35 cellular contexts compared by ENCODE assay signal in genomic region chr7:105584165-105584564, GRCh38. TPM values are rescaled to one million over a fixed set of nuclear protein-coding genes. Genes with fewer than 3 reads are reported as not detected.
"Had no signal": no experiment of that assay in that cellular context is flagged by ENCODE, and none has a peak within 500 bp of the region (broad histone marks: within the 10 kb centered on the region; RNA-seq: fewer than 3 reads in every experiment).

No MANE protein-coding gene starts in this region.

- H3K27me3 ChIP-seq: ascending aorta, breast epithelium, cardiac muscle cell, dorsolateral prefrontal cortex, foreskin keratinocyte had no signal

- ATAC-seq: activated CD4-positive, alpha-beta T cell treated with anti-CD3 and anti-CD28 coated beads for 36 hours; activated naive CD4-positive, alpha-beta T cell treated with anti-CD3 and anti-CD28 coated beads, Interleukin-2, amount 50 U/mL, for 72 hours; activated T-cell treated with anti-CD3 and anti-CD28 coated beads, Interleukin-2, amount 50 U/mL, for 72 hours; foreskin keratinocyte; gastrocnemius medialis; heart left ventricle; T-helper 17 cell had no signal

- H3K27me3 Mint-ChIP-seq: activated CD4-positive, alpha-beta memory T cell treated with anti-CD3 and anti-CD28 coated beads, Interleukin-2, amount 10 ng/mL, durations not matched to agents 7 days and 5 days; activated CD4-positive, alpha-beta T cell treated with anti-CD3 and anti-CD28 coated beads, Interleukin-2, amount 10 ng/mL, durations not matched to agents 7 days and 5 days; activated naive CD8-positive, alpha-beta T cell treated with anti-CD3 and anti-CD28 coated beads, Interleukin-2, amount 10 ng/mL, durations not matched to agents 7 days and 5 days; brain had no signal

- DNase-seq: activated CD4-positive, alpha-beta memory T cell treated with anti-CD3 and anti-CD28 coated beads, Interleukin-2, amount 10 ng/mL, durations not matched to agents 7 days and 5 days; activated CD4-positive, alpha-beta T cell treated with anti-CD3 and anti-CD28 coated beads for 36 hours; activated CD4-positive, alpha-beta T cell treated with anti-CD3 and anti-CD28 coated beads, Interleukin-2, amount 10 ng/mL, durations not matched to agents 7 days and 5 days; activated CD4-positive, alpha-beta T cell treated with anti-CD3 and anti-CD28 coated beads, Interleukin-2, amount 50 U/mL, for 4 hours; activated CD4-positive, CD25-positive, alpha-beta regulatory T cell; activated CD4-positive, CD25-positive, alpha-beta regulatory T cell treated with anti-CD3 and anti-CD28 coated beads, Interleukin-2, amount 50 U/mL, for 72 hours; activated CD8-positive, alpha-beta memory T cell treated with anti-CD3 and anti-CD28 coated beads, Interleukin-2, amount 50 U/mL, for 48 hours; activated gamma-delta T cell; activated naive CD4-positive, alpha-beta T cell; activated naive CD4-positive, alpha-beta T cell treated with anti-CD3 and anti-CD28 coated beads, Interleukin-2, amount 10 ng/mL, durations not matched to agents 7 days and 5 days; activated naive CD8-positive, alpha-beta T cell treated with anti-CD3 and anti-CD28 coated beads, Interleukin-2, amount 10 ng/mL, durations not matched to agents 7 days and 5 days; activated T-cell treated with anti-CD3 and anti-CD28 coated beads for 4 hours; activated T-cell treated with anti-CD3 and anti-CD28 coated beads, Interleukin-2, amount 50 U/mL, for 24 hours; activated T-cell treated with anti-CD3 and anti-CD28 coated beads, Interleukin-2, amount 50 U/mL, for 72 hours; central memory CD4-positive, alpha-beta T cell; cerebellar nuclear complex; dorsolateral prefrontal cortex; effector memory CD4-positive, alpha-beta T cell; endodermal cell; erythroblast; foreskin keratinocyte; gastrocnemius medialis; glutamatergic neuron; heart left ventricle; T-helper 17 cell; T1000 had no signal

- H3K27ac Mint-ChIP-seq: activated CD4-positive, alpha-beta memory T cell treated with anti-CD3 and anti-CD28 coated beads, Interleukin-2, amount 10 ng/mL, durations not matched to agents 7 days and 5 days; activated CD4-positive, alpha-beta T cell treated with anti-CD3 and anti-CD28 coated beads for 36 hours; activated CD4-positive, alpha-beta T cell treated with anti-CD3 and anti-CD28 coated beads, Interleukin-2, amount 10 ng/mL, durations not matched to agents 7 days and 5 days; activated naive CD4-positive, alpha-beta T cell treated with anti-CD3 and anti-CD28 coated beads, Interleukin-2, amount 10 ng/mL, durations not matched to agents 7 days and 5 days; activated naive CD4-positive, alpha-beta T cell treated with anti-CD3 and anti-CD28 coated beads, Interleukin-2, amount 50 U/mL, for 72 hours; activated naive CD8-positive, alpha-beta T cell treated with anti-CD3 and anti-CD28 coated beads, Interleukin-2, amount 10 ng/mL, durations not matched to agents 7 days and 5 days; activated T-cell treated with anti-CD3 and anti-CD28 coated beads, Interleukin-2, amount 50 U/mL, for 24 hours; activated T-cell treated with anti-CD3 and anti-CD28 coated beads, Interleukin-2, amount 50 U/mL, for 72 hours; brain; dendritic cell treated with granulocyte-macrophage colony-stimulating factor and Interleukin-4, amounts not matched to agents 40 ng/mL and 50 ng/mL, for 4 days; endodermal cell; T-helper 17 cell; T-helper 2 cell treated with Interferon-gamma antibody and Interleukin-4, amounts not matched to agents 5 μg/mL and 100 μg/mL, for 36 hours had no signal

- H3K4me1 ChIP-seq: ascending aorta, breast epithelium, foreskin keratinocyte had no signal

- H3K4me1 Mint-ChIP-seq: endodermal cell had no signal

- H3K27ac ChIP-seq: ascending aorta, breast epithelium, cardiac muscle cell, coronary artery, dorsolateral prefrontal cortex, esophagus muscularis mucosa, foreskin keratinocyte, gastrocnemius medialis, heart left ventricle had no signal

- H3K4me3 ChIP-seq: ascending aorta, breast epithelium, cardiac muscle cell, coronary artery, dorsolateral prefrontal cortex, esophagus muscularis mucosa, gastrocnemius medialis, heart left ventricle had no signal

- H3K36me3 ChIP-seq: ascending aorta, breast epithelium, cardiac muscle cell, esophagus muscularis mucosa, gastrocnemius medialis, heart left ventricle had no signal

- H3K4me3 Mint-ChIP-seq: activated CD4-positive, alpha-beta memory T cell treated with anti-CD3 and anti-CD28 coated beads, Interleukin-2, amount 10 ng/mL, durations not matched to agents 7 days and 5 days; activated CD4-positive, alpha-beta T cell treated with anti-CD3 and anti-CD28 coated beads for 36 hours; activated CD4-positive, alpha-beta T cell treated with anti-CD3 and anti-CD28 coated beads, Interleukin-2, amount 10 ng/mL, durations not matched to agents 7 days and 5 days; activated naive CD4-positive, alpha-beta T cell treated with anti-CD3 and anti-CD28 coated beads, Interleukin-2, amount 10 ng/mL, durations not matched to agents 7 days and 5 days; activated naive CD8-positive, alpha-beta T cell treated with anti-CD3 and anti-CD28 coated beads, Interleukin-2, amount 10 ng/mL, durations not matched to agents 7 days and 5 days; activated T-cell treated with anti-CD3 and anti-CD28 coated beads, Interleukin-2, amount 50 U/mL, for 24 hours; activated T-cell treated with anti-CD3 and anti-CD28 coated beads, Interleukin-2, amount 50 U/mL, for 72 hours; brain; dendritic cell treated with granulocyte-macrophage colony-stimulating factor and Interleukin-4, amounts not matched to agents 40 ng/mL and 50 ng/mL, for 4 days; endodermal cell; T-helper 17 cell; T-helper 2 cell treated with Interferon-gamma antibody and Interleukin-4, amounts not matched to agents 5 μg/mL and 100 μg/mL, for 36 hours had no signal

RNA-seq across cellular contexts. Expression of gene EFCAB10, which starts 2.9 kb away (rescaled TPM):
- total RNA-seq: activated CD4-positive, alpha-beta memory T cell treated with anti-CD3 and anti-CD28 coated beads, Interleukin-2, amount 10 ng/mL, durations not matched to agents 7 days and 5 days; activated CD4-positive, alpha-beta T cell treated with anti-CD3 and anti-CD28 coated beads for 36 hours; activated CD4-positive, alpha-beta T cell treated with anti-CD3 and anti-CD28 coated beads, Interleukin-2, amount 10 ng/mL, durations not matched to agents 7 days and 5 days; activated naive CD4-positive, alpha-beta T cell treated with anti-CD3 and anti-CD28 coated beads, Interleukin-2, amount 50 U/mL, for 72 hours; activated naive CD8-positive, alpha-beta T cell treated with anti-CD3 and anti-CD28 coated beads, Interleukin-2, amount 10 ng/mL, durations not matched to agents 7 days and 5 days; activated T-cell treated with anti-CD3 and anti-CD28 coated beads, Interleukin-2, amount 50 U/mL, for 72 hours; ascending aorta; breast epithelium; cardiac muscle cell; esophagus muscularis mucosa; gastrocnemius medialis; heart left ventricle had no signal
- polyA plus RNA-seq: foreskin keratinocyte, heart left ventricle had no signal
